ENCODE assay signal across 16 cellular contexts in genomic region chr11:75103380-75104026, GRCh38. TPM values are rescaled to one million over a fixed set of nuclear protein-coding genes. Genes with fewer than 3 reads are reported as not detected.
DNase-seq lines count a peak whose midpoint lies in the region; ATAC-seq, FAIRE-seq and TF ChIP-seq lines count a peak whose summit lies in the region.
"Had no signal": no experiment of that assay in that cellular context is flagged by ENCODE, and none has a peak within 500 bp of the region (broad histone marks: within the 10 kb centered on the region; RNA-seq: fewer than 3 reads in every experiment).

No MANE protein-coding gene starts in this region.

- no peaks in the 10 kb centered on the region for H3K79me2 ChIP-seq in astrocyte (ENCODE audit: insufficient read depth, low read length)
- no peaks in the 10 kb centered on the region for H3K79me2 ChIP-seq in osteoblast (ENCODE audit: insufficient read depth, low read length)

- H3K27me3 Mint-ChIP-seq in activated CD4-positive, alpha-beta T cell treated with anti-CD3 and anti-CD28 coated beads for 36 hours, result peaks cover 25% of the 10 kb centered on the region
- no peaks in the 10 kb centered on the region for H3K27me3 Mint-ChIP-seq in astrocyte (ENCODE audit: low read depth, unreplicated experiment)

- H4K20me1 ChIP-seq in astrocyte (ENCODE audit: insufficient read depth, low read length) (no peaks in the 10 kb centered on the region), osteoblast (ENCODE audit: insufficient read depth, low read length) (no peaks in the 10 kb centered on the region)

- no peak for TF ChIP-seq CTCF in astrocyte (IDR thresholded peaks at IDR 0.05; ENCODE audit: insufficient read depth, low read depth, low read length)
- TF ChIP-seq CTCF in osteoblast (IDR thresholded peaks at IDR 0.05; ENCODE audit: extremely low read depth, low read depth, low read length), result no peak

- H3K27ac ChIP-seq in astrocyte (ENCODE audit: low read depth, low read length) (no peak overlapping the region), osteoblast (ENCODE audit: low read depth, low read length) (no peak overlapping the region)
- H3K27ac ChIP-seq: dorsolateral prefrontal cortex, tibial artery had no signal

- no peak overlapping the region for H3K9ac ChIP-seq in astrocyte (ENCODE audit: low read length)

- in situ Hi-C loops in KBM-7 (cut with MboI; ENCODE audit: low pct_unique_long_range_greater_than_20kb, low sequenced_read_pairs), result no loop called here

- H3K9me3 ChIP-seq in astrocyte (ENCODE audit: insufficient read depth, low read depth, low read length) (no peaks in the 10 kb centered on the region), osteoblast (ENCODE audit: low read depth, low read length) (no peaks in the 10 kb centered on the region)

- POLR2A ChIA-PET in activated CD4-positive, alpha-beta T cell treated with anti-CD3 and anti-CD28 coated beads for 36 hours (lab: Charles Lee), result interaction anchor here (0.6 kb wide), 1 partner anchor 971 kb away, joined by 3 read pairs; no protein-coding TSS in a partner anchor

- H3K4me1 ChIP-seq in astrocyte (ENCODE audit: insufficient read depth, low read length) (peaks cover 16% of the 10 kb centered on the region), osteoblast (ENCODE audit: insufficient read depth, low read length) (peaks cover 30% of the 10 kb centered on the region)
- H3K4me1 ChIP-seq: tibial artery had no signal

- no peaks in the 10 kb centered on the region for H3K9me3 Mint-ChIP-seq in activated CD4-positive, alpha-beta T cell treated with anti-CD3 and anti-CD28 coated beads for 36 hours (ENCODE audit: low read depth)
- no peaks in the 10 kb centered on the region for H3K9me3 Mint-ChIP-seq in astrocyte (ENCODE audit: unreplicated experiment)
- H3K9me3 Mint-ChIP-seq: T-cell had no signal

- no peak overlapping the region for H3K4me3 ChIP-seq in astrocyte (ENCODE audit: insufficient read depth, low read depth, low read length)
- no peak overlapping the region for H3K4me3 ChIP-seq in osteoblast (ENCODE audit: insufficient read depth, low read length)
- H3K4me3 ChIP-seq: dorsolateral prefrontal cortex, tibial artery had no signal

- intact Hi-C loops in activated CD4-positive, alpha-beta T cell treated with anti-CD3 and anti-CD28 coated beads for 36 hours (cut with DNase I, micrococcal nuclease), result no loop called here

- no peak overlapping the region for H2AFZ ChIP-seq in astrocyte (ENCODE audit: low read depth, low read length)
- no peak overlapping the region for H2AFZ ChIP-seq in osteoblast (ENCODE audit: low read length)

- H3K4me1 Mint-ChIP-seq in activated CD4-positive, alpha-beta T cell treated with anti-CD3 and anti-CD28 coated beads for 36 hours, result peaks cover 19% of the 10 kb centered on the region
- H3K4me1 Mint-ChIP-seq in astrocyte (ENCODE audit: low read depth, unreplicated experiment), result peaks cover 37% of the 10 kb centered on the region
- H3K4me1 Mint-ChIP-seq: T-cell had no signal

- H3K27me3 ChIP-seq in astrocyte (ENCODE audit: insufficient read depth, low read length), result peaks cover 4% of the 10 kb centered on the region
- no peaks in the 10 kb centered on the region for H3K27me3 ChIP-seq in osteoblast (ENCODE audit: insufficient read depth, low read length)

- DNase-seq in activated CD4-positive, alpha-beta T cell treated with anti-CD3 and anti-CD28 coated beads for 36 hours, result peak; percentile 8
- no peak for DNase-seq in activated CD4-positive, alpha-beta T cell treated with anti-CD3 and anti-CD28 coated beads for 1 hour
- DNase-seq in astrocyte (ENCODE audit: low read depth) (peak; percentile 68), osteoblast (ENCODE audit: insufficient read length, low spot score, missing footprints) (peak; percentile 70), NCI-H2107 (lab: John Stamatoyannopoulos, UW) (no peak), mucosa of gallbladder (ENCODE audit: low spot score) (no peak), KBM-7 (no peak)
- DNase-seq: 8988T; dorsolateral prefrontal cortex; GDM1; naive thymus-derived CD8-positive, alpha-beta T cell; NCI-H526 treated with DMSO at 0.1 percent for 48 hours; stimulated activated CD4-positive, alpha-beta T cell treated with anti-CD3 and anti-CD28 coated beads, Interleukin-4, amount 100 ng/mL, for 1 hour; T-cell; tibial artery had no signal

- ATAC-seq in activated CD4-positive, alpha-beta T cell treated with anti-CD3 and anti-CD28 coated beads for 36 hours, result peak; percentile 63
- peak; percentile 41 for ATAC-seq in HG03442 (IDR thresholded peaks at IDR 0.05; ENCODE audit: unreplicated experiment)
- ATAC-seq: naive thymus-derived CD8-positive, alpha-beta T cell; T-cell had no signal

- H3K36me3 ChIP-seq in astrocyte (ENCODE audit: insufficient read depth, low read length) (no peaks in the 10 kb centered on the region), osteoblast (ENCODE audit: insufficient read depth, low read length) (no peaks in the 10 kb centered on the region)
- H3K36me3 ChIP-seq: tibial artery had no signal

- peak; percentile 87 for FAIRE-seq in astrocyte (lab: Jason Lieb, UNC)

- H3K4me2 ChIP-seq in astrocyte (ENCODE audit: low read length) (peak overlapping the region; percentile 62), osteoblast (ENCODE audit: insufficient read depth, low read length) (peak overlapping the region; percentile 5)

- H3K27ac Mint-ChIP-seq in activated CD4-positive, alpha-beta T cell treated with anti-CD3 and anti-CD28 coated beads for 36 hours, result no peak overlapping the region
- peak overlapping the region; percentile 17 for H3K27ac Mint-ChIP-seq in astrocyte (ENCODE audit: unreplicated experiment)
- H3K27ac Mint-ChIP-seq: naive thymus-derived CD8-positive, alpha-beta T cell; T-cell had no signal

- no peak overlapping the region for H3K4me3 Mint-ChIP-seq in activated CD4-positive, alpha-beta T cell treated with anti-CD3 and anti-CD28 coated beads for 36 hours
- H3K4me3 Mint-ChIP-seq in astrocyte (ENCODE audit: unreplicated experiment), result no peak overlapping the region
- H3K4me3 Mint-ChIP-seq: naive thymus-derived CD8-positive, alpha-beta T cell; T-cell had no signal

- CTCF ChIA-PET in activated CD4-positive, alpha-beta T cell treated with anti-CD3 and anti-CD28 coated beads for 36 hours (lab: Charles Lee), result interaction anchor here (0.6 to 1.6 kb wide), 3 partner anchors 38 to 60 kb away, joined by 3 to 5 read pairs (median 3); no protein-coding TSS in a partner anchor

- no peaks in the 10 kb centered on the region for H3K36me3 Mint-ChIP-seq in activated CD4-positive, alpha-beta T cell treated with anti-CD3 and anti-CD28 coated beads for 36 hours (ENCODE audit: low read depth)
- H3K36me3 Mint-ChIP-seq in astrocyte (ENCODE audit: low read depth, unreplicated experiment), result no peaks in the 10 kb centered on the region
- H3K36me3 Mint-ChIP-seq: T-cell had no signal

RNA-seq across cellular contexts. Expression of gene OR2AT4, which starts 6.8 kb away (rescaled TPM):
- not detected for total RNA-seq in activated CD4-positive, alpha-beta T cell treated with anti-CD3 and anti-CD28 coated beads for 36 hours
- total RNA-seq in astrocyte (not detected in 2 replicates), osteoblast (not detected in 2 replicates), mucosa of gallbladder (not detected)
- total RNA-seq: naive thymus-derived CD8-positive, alpha-beta T cell; T-cell had no signal

RNA-seq across cellular contexts. Expression of gene SLCO2B1, which starts 47.4 kb away (rescaled TPM):
- total RNA-seq in activated CD4-positive, alpha-beta T cell treated with anti-CD3 and anti-CD28 coated beads for 36 hours, result not detected
- total RNA-seq in astrocyte, result 2.6 and 5.0 TPM in 2 replicates
- under 0.01 and 0.72 TPM in 2 replicates for total RNA-seq in osteoblast
- total RNA-seq in mucosa of gallbladder, result 112 TPM

Comparison
In these comparisons a context has a peak if more than half of its experiments do, and no peak if none do; other contexts are left out.
1. DNase-seq: peak in activated CD4-positive, alpha-beta T cell treated with anti-CD3 and anti-CD28 coated beads for 36 hours (single experiment), astrocyte (single experiment) and osteoblast (single experiment); none in activated CD4-positive, alpha-beta T cell treated with anti-CD3 and anti-CD28 coated beads for 1 hour (single experiment), NCI-H2107 (single experiment), mucosa of gallbladder (single experiment) and KBM-7 (single experiment).
2. RNA of gene SLCO2B1, which starts 47.4 kb away (total RNA-seq): 112 TPM in mucosa of gallbladder (single experiment); 2.6 to 5.0 TPM in astrocyte, under 0.01 to 0.72 TPM in osteoblast and not detected in activated CD4-positive, alpha-beta T cell treated with anti-CD3 and anti-CD28 coated beads for 36 hours; every median in the first group is over 10 times any median in the second.